8 cellular contexts compared by ENCODE assay signal in the genomic region with DNA sequence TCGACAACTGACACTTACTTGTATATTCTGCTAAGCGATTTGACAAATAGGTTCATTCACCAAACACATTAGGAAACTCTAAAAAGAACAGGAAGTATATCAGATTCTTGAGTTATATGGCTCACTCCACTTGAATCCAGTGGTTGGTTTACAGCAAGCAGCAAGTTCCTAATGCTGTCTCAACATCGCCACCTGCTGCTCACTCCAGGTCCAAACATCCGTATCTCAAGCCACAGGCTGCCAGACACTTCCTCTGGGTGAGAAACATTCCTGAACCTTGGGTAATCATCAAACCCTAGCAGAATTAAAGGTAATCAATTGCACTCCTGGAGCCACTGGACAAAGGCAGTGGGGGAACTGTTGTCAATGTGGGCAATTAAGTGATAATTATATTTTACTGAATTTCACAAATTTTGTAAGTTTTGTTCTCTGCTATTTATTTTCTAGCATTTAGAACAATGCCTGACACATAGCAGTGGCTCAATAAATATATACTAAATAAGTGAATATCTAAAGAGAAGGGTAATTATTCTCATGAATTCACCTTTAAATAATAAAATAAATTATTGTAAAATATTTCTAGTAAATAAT.
DNase-seq lines count a peak whose midpoint lies in the region; ATAC-seq and TF ChIP-seq lines count a peak whose summit lies in the region.

No MANE protein-coding gene starts in this region.

- H3K9me3 Mint-ChIP-seq in natural killer cell: no peaks in the 10 kb centered on the region
- no peaks in the 10 kb centered on the region for H3K9me3 Mint-ChIP-seq in stimulated activated naive B cell treated with anti-CD40 and anti-IgM and Interleukin-4, amounts not matched to agents 10 μg/mL and 1 μg/mL and 100 μg/mL, for 72 hours

- H3K9me3 ChIP-seq in OCI-LY3 (ENCODE audit: insufficient read depth, low read length) (no peaks in the 10 kb centered on the region), esophagus muscularis mucosa (no peaks in the 10 kb centered on the region)

- no peaks in the 10 kb centered on the region for H3K36me3 ChIP-seq in OCI-LY3 (replicated peaks; ENCODE audit: low read depth, low read length)
- H3K36me3 ChIP-seq in esophagus muscularis mucosa: peaks cover 0 to 6% (median 0%) of the 10 kb centered on the region in 4 donors

- peaks cover 15% of the 10 kb centered on the region for H3K4me1 ChIP-seq in OCI-LY3 (ENCODE audit: low read length)
- H3K4me1 ChIP-seq in esophagus muscularis mucosa: peaks cover 0 to 3% (median 0%) of the 10 kb centered on the region in 4 donors

- no peak overlapping the region for H3K4me3 ChIP-seq in OCI-LY3 (ENCODE audit: low read length)
- H3K4me3 ChIP-seq in esophagus muscularis mucosa: no peak overlapping the region

- no peak overlapping the region for H3K27ac Mint-ChIP-seq in natural killer cell
- no peak overlapping the region for H3K27ac Mint-ChIP-seq in stimulated activated naive B cell treated with anti-CD40 and anti-IgM and Interleukin-4, amounts not matched to agents 10 μg/mL and 1 μg/mL and 100 μg/mL, for 72 hours

- intact Hi-C loops in esophagus muscularis mucosa (cut with DNase I): loop anchor here (2.0 to 10.0 kb wide), 2 partner anchors 120 to 210 kb away; no protein-coding TSS in a partner anchor
- intact Hi-C loops in natural killer cell (cut with micrococcal nuclease): loop anchor here (10.0 kb wide), 1 partner anchor 140 kb away; no protein-coding TSS in a partner anchor

- no peaks in the 10 kb centered on the region for H3K27me3 ChIP-seq in OCI-LY3 (ENCODE audit: low read depth, low read length)
- H3K27me3 ChIP-seq in esophagus muscularis mucosa: no peaks in the 10 kb centered on the region

- no peak overlapping the region for H3K9ac ChIP-seq in OCI-LY3 (ENCODE audit: low read length)

- no peaks in the 10 kb centered on the region for H3K27me3 Mint-ChIP-seq in natural killer cell (ENCODE audit: low read depth in 2 of 2)
- no peaks in the 10 kb centered on the region for H3K27me3 Mint-ChIP-seq in stimulated activated naive B cell treated with anti-CD40 and anti-IgM and Interleukin-4, amounts not matched to agents 10 μg/mL and 1 μg/mL and 100 μg/mL, for 72 hours

- no peaks in the 10 kb centered on the region for H3K79me2 ChIP-seq in OCI-LY3 (ENCODE audit: low read length)

- no peak overlapping the region for H3K4me2 ChIP-seq in OCI-LY3 (ENCODE audit: low read length)

- no peak for TF ChIP-seq EP300 in esophagus muscularis mucosa (IDR thresholded peaks at IDR 0.05)

- TF ChIP-seq POLR2A in esophagus muscularis mucosa (IDR thresholded peaks at IDR 0.05; ENCODE audit: low read depth): no peak

- ATAC-seq in GM21367 (IDR thresholded peaks at IDR 0.05; ENCODE audit: unreplicated experiment) (peak; percentile 94), natural killer cell (peak; percentile 81 to 91 (median 84))
- ATAC-seq in stimulated activated naive B cell treated with anti-CD40 and anti-IgM and Interleukin-4, amounts not matched to agents 10 μg/mL and 1 μg/mL and 100 μg/mL, for 72 hours (replicated peaks): peak; percentile 76 to 89

- no peak overlapping the region for H3K27ac ChIP-seq in OCI-LY3 (ENCODE audit: low read length)
- H3K27ac ChIP-seq in esophagus muscularis mucosa (replicated peaks in 1 of 4): no peak overlapping the region

- H4K20me1 ChIP-seq in OCI-LY3 (ENCODE audit: insufficient read depth, low read length): no peaks in the 10 kb centered on the region

- H3K4me3 Mint-ChIP-seq in natural killer cell: no peak overlapping the region
- no peak overlapping the region for H3K4me3 Mint-ChIP-seq in stimulated activated naive B cell treated with anti-CD40 and anti-IgM and Interleukin-4, amounts not matched to agents 10 μg/mL and 1 μg/mL and 100 μg/mL, for 72 hours

- H3K4me1 Mint-ChIP-seq in natural killer cell: peaks cover 0 to 6% of the 10 kb centered on the region in 2 donors
- H3K4me1 Mint-ChIP-seq in stimulated activated naive B cell treated with anti-CD40 and anti-IgM and Interleukin-4, amounts not matched to agents 10 μg/mL and 1 μg/mL and 100 μg/mL, for 72 hours: peaks cover 4 to 5% of the 10 kb centered on the region in 2 donors

- 28% methylated on average over 4 of the region's 4 CpGs for WGBS in esophagus muscularis mucosa

- no peaks in the 10 kb centered on the region for H3K36me3 Mint-ChIP-seq in natural killer cell
- H3K36me3 Mint-ChIP-seq in stimulated activated naive B cell treated with anti-CD40 and anti-IgM and Interleukin-4, amounts not matched to agents 10 μg/mL and 1 μg/mL and 100 μg/mL, for 72 hours: peaks cover 3 to 4% of the 10 kb centered on the region in 2 donors

- TF ChIP-seq CTCF in OCI-LY3 (IDR thresholded peaks at IDR 0.05; ENCODE audit: low read depth, low read length): peak; percentile 91
- TF ChIP-seq CTCF in esophagus muscularis mucosa (IDR thresholded peaks at IDR 0.05): peak; percentile 69 to 85 (median 80)
- peak; percentile 82 for TF ChIP-seq CTCF in natural killer cell (IDR thresholded peaks at IDR 0.05)

- no peak overlapping the region for H2AFZ ChIP-seq in OCI-LY3 (ENCODE audit: low read depth, low read length)

- DNase-seq in D341Med (ENCODE audit: low spot score) (peak; percentile 74), HS-5 (ENCODE audit: low read depth) (peak; percentile 80), activated T-cell treated with anti-CD3 and anti-CD28 coated beads for 1 hour (ENCODE audit: low read depth) (peak; percentile 60), esophagus muscularis mucosa (ENCODE audit: extremely low spot score) (no peak), natural killer cell (peak; percentile 50)
- peak; percentile 41 for DNase-seq in stimulated activated naive B cell treated with anti-CD40 and anti-IgM and Interleukin-4, amounts not matched to agents 10 μg/mL and 1 μg/mL and 100 μg/mL, for 72 hours
